14 cellular contexts compared by ENCODE assay signal in genomic region chr14:72679591-72680151, GRCh38.
DNase-seq lines count a peak whose midpoint lies in the region; ATAC-seq and TF ChIP-seq lines count a peak whose summit lies in the region.
"Had no signal": no experiment of that assay in that cellular context is flagged by ENCODE, and none has a peak within 500 bp of the region (broad histone marks: within the 10 kb centered on the region; RNA-seq: fewer than 3 reads in every experiment).

No MANE protein-coding gene starts in this region.

- H3K36me3 Mint-ChIP-seq in type B pancreatic cell, result no peaks in the 10 kb centered on the region

- no peak overlapping the region for H3K27ac Mint-ChIP-seq in type B pancreatic cell

- H3K4me3 ChIP-seq in left ventricle myocardium inferior, result no peak overlapping the region
- H3K4me3 ChIP-seq: lung, ovary, upper lobe of right lung had no signal

- peaks cover 11% of the 10 kb centered on the region for H3K4me1 ChIP-seq in left ventricle myocardium inferior
- H3K4me1 ChIP-seq: upper lobe of right lung had no signal

- H3K9me3 ChIP-seq in left ventricle myocardium inferior (replicated peaks), result no peaks in the 10 kb centered on the region
- H3K9me3 ChIP-seq: upper lobe of right lung had no signal

- peaks cover 5% of the 10 kb centered on the region for H3K9me3 Mint-ChIP-seq in type B pancreatic cell

- ATAC-seq in Right ventricle myocardium superior (ENCODE audit: poor library complexity) (peak; percentile 26), HG03095 (IDR thresholded peaks at IDR 0.05; ENCODE audit: unreplicated experiment) (no peak)

- H3K36me3 ChIP-seq in left ventricle myocardium inferior, result peaks cover 3% of the 10 kb centered on the region
- H3K36me3 ChIP-seq: ovary, upper lobe of right lung had no signal

- no peaks in the 10 kb centered on the region for H3K27me3 ChIP-seq in left ventricle myocardium inferior (ENCODE audit: low read depth)
- H3K27me3 ChIP-seq: ovary, upper lobe of right lung had no signal

- DNase-seq in Right ventricle myocardium superior, result no peak
- DNase-seq in left ventricle myocardium inferior, result no peak
- DNase-seq in NCI-H748 treated with DMSO at 0.1 percent for 48 hours (lab: John Stamatoyannopoulos, UW), result peak; percentile 40
- DNase-seq in globus pallidus (ENCODE audit: low spot score), result peak; percentile 19
- DNase-seq in type B pancreatic cell (ENCODE audit: extremely low spot score, unreplicated experiment), result no peak
- no peak for DNase-seq in GM03348 (ENCODE audit: low spot score)
- no peak for DNase-seq in RKO (ENCODE audit: low spot score)
- DNase-seq: activated CD8-positive, alpha-beta memory T cell treated with anti-CD3 and anti-CD28 coated beads for 24 hours; activated naive CD4-positive, alpha-beta T cell; NCI-H446 treated with DMSO at 0.1 percent for 48 hours; ovary; upper lobe of right lung had no signal

- H3K27ac ChIP-seq in left ventricle myocardium inferior (replicated peaks), result no peak overlapping the region
- H3K27ac ChIP-seq: ovary, upper lobe of right lung had no signal

- TF ChIP-seq CTCF in left ventricle myocardium inferior (IDR thresholded peaks at IDR 0.05; ENCODE audit: borderline replicate concordance) (no peak), type B pancreatic cell (conservative IDR thresholded peaks at IDR 0.05) (no peak)

- peak overlapping the region; percentile 19 for H3K4me3 Mint-ChIP-seq in type B pancreatic cell

- peaks cover 24% of the 10 kb centered on the region for H3K4me1 Mint-ChIP-seq in type B pancreatic cell (ENCODE audit: unreplicated experiment)

- intact Hi-C loops in Right ventricle myocardium superior (cut with DNase I), result no loop called here
- intact Hi-C loops in left ventricle myocardium inferior (cut with micrococcal nuclease), result no loop called here

- H3K27me3 Mint-ChIP-seq in type B pancreatic cell, result peaks cover 8% of the 10 kb centered on the region

Comparison
In these comparisons a context has a peak if more than half of its experiments do, and no peak if none do; other contexts are left out.
1. DNase-seq: peak in NCI-H748 treated with DMSO at 0.1 percent for 48 hours (single experiment) and globus pallidus (single experiment); none in Right ventricle myocardium superior (single experiment), left ventricle myocardium inferior (single experiment), type B pancreatic cell (single experiment), GM03348 (single experiment) and RKO (single experiment).